Comparison of ENCODE assay signal across 24 cellular contexts in the genomic region with DNA sequence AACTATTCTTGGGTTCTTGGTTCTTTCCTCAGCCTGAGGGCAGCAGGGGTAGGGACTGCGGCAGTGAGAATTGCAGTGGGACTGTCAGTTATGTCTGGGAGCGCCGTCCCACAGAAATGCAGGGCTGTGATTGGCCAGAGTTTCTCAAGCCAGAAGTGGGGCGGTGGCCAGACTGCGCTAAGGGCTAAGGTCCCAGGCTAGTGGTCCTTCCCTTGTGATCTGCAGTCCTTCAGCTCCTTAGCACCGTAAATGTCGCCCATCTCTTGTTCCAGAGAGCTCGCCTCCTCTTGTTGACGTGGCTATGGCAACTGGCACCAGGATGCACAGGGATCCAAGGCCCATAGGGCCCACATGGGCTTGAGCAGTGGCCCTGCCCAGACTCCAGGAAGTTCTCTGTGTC.
"Had no signal": no experiment of that assay in that cellular context is flagged by ENCODE, and none has a peak within 500 bp of the region (broad histone marks: within the 10 kb centered on the region; RNA-seq: fewer than 3 reads in every experiment).

No MANE protein-coding gene starts in this region.

- H3K4me2 ChIP-seq: neural progenitor cell had no signal

- H3K36me3 ChIP-seq: left ventricle myocardium inferior, neural progenitor cell, ovary, prostate gland, tibial nerve, uterus had no signal

- H3K4me1 ChIP-seq: left ventricle myocardium inferior, neural progenitor cell, prostate gland, tibial nerve, uterus had no signal

- ATAC-seq: natural killer cell, right cardiac atrium had no signal

- H3K4me3 ChIP-seq: left ventricle myocardium inferior, lung, neural progenitor cell, ovary, prostate gland, skin epidermis, tibial nerve, uterus had no signal

- H2AFZ ChIP-seq: neural progenitor cell had no signal

- H3K9me3 ChIP-seq: left ventricle myocardium inferior, ovary, prostate gland, tibial nerve, uterus had no signal

- H3K9ac ChIP-seq: neural progenitor cell had no signal

- H3K27ac ChIP-seq: left ventricle myocardium inferior, neural progenitor cell, ovary, prostate gland, skin epidermis, tibial nerve, uterus had no signal

- DNase-seq: hypothalamus; immature natural killer cell; left ventricle myocardium inferior; mesendoderm; naive B cell; natural killer cell; nephron progenitor cell; ovary; retina; stimulated activated CD4-positive, alpha-beta T cell treated with anti-CD3 and anti-CD28 coated beads, Interleukin-1b, Interleukin-23, amount 100 ng/mL, for 48 hours; stimulated activated CD4-positive, alpha-beta T cell treated with anti-CD3 and anti-CD28 coated beads, Interleukin-2, amount 100 ng/mL, for 48 hours; stimulated activated CD4-positive, alpha-beta T cell treated with anti-CD3 and anti-CD28 coated beads, Interleukin-4, amount 100 ng/mL, for 4 hours; stimulated activated CD8-positive, alpha-beta memory T cell treated with anti-CD3 and anti-CD28 coated beads, Interleukin-4, amount 100 ng/mL, for 48 hours; stimulated activated naive CD4-positive, alpha-beta T cell treated with Interleukin-2 at 50 U/mL for 16 hours; stimulated activated naive CD8-positive, alpha-beta T cell treated with anti-CD3 and anti-CD28 coated beads, Interleukin-15, amount 100 ng/mL, for 72 hours; substantia nigra; uterus had no signal

- FAIRE-seq: islet of Langerhans had no signal

- H3K27me3 ChIP-seq: neural progenitor cell, ovary, tibial nerve, uterus had no signal
